Comparison of ENCODE assay signal across 1 cellular context in genomic region chr13:66895780-66896179, GRCh38.
TF ChIP-seq lines count a peak whose summit lies in the region.

No MANE protein-coding gene starts in this region.

TF ChIP-seq in IMR-90, 13 proteins besides CTCF, POLR2A, EP300 and RAD21:
- TF ChIP-seq CEBPB (IDR thresholded peaks at IDR 0.05; ENCODE audit: low read depth, low read length) (no peak), USF2 (IDR thresholded peaks at IDR 0.05; ENCODE audit: low read depth, low read length) (no peak), MAZ (IDR thresholded peaks at IDR 0.05; ENCODE audit: borderline replicate concordance, low read depth, low read length) (no peak), ELK1 (IDR thresholded peaks at IDR 0.05; ENCODE audit: borderline replicate concordance, low read depth, low read length) (no peak), CHD1 (IDR thresholded peaks at IDR 0.05; ENCODE audit: low read depth, low read length) (no peak), RCOR1 (IDR thresholded peaks at IDR 0.05; ENCODE audit: insufficient replicate concordance, low read length) (no peak), MXI1 (IDR thresholded peaks at IDR 0.05; ENCODE audit: borderline replicate concordance, low read depth, low read length) (no peak), BHLHE40 (IDR thresholded peaks at IDR 0.05; ENCODE audit: low read depth, low read length) (no peak), NFE2L2 (IDR thresholded peaks at IDR 0.05; ENCODE audit: low read depth, low read length) (no peak), SMC3 (IDR thresholded peaks at IDR 0.05; ENCODE audit: low read depth, low read length) (no peak), FOS (IDR thresholded peaks at IDR 0.05; ENCODE audit: low read depth, low read length) (no peak), MAFK (IDR thresholded peaks at IDR 0.05; ENCODE audit: low read depth, low read length) (no peak), RFX5 (IDR thresholded peaks at IDR 0.05; ENCODE audit: low read depth, low read length) (no peak)
